18 cellular contexts compared by ENCODE assay signal in the genomic region with DNA sequence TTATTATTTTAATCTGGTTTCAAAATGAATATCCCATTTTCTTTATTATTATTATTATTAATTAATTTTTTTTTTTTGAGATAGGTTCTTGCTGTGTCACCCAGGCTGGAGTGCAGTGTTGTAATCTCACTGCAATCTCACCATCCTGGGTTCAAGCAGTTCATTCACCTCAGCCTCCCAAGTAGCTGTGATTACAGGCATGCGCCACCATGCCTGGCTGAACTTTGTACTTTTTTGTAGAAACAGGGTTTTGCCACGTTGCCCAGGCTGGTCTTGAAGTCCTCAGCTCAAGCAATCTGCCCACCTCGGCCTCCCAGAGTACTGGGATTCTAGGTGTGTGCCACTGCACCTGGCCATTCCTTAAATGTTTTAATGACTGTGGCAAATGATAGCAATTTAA. TPM values are rescaled to one million over a fixed set of nuclear protein-coding genes. Genes with fewer than 3 reads are reported as not detected.
"Had no signal": no experiment of that assay in that cellular context is flagged by ENCODE, and none has a peak within 500 bp of the region (broad histone marks: within the 10 kb centered on the region; RNA-seq: fewer than 3 reads in every experiment).

No MANE protein-coding gene starts in this region.

- H3K4me2 ChIP-seq: neural progenitor cell had no signal

- ATAC-seq: activated CD4-positive, alpha-beta T cell treated with anti-CD3 and anti-CD28 coated beads for 36 hours; heart left ventricle; naive thymus-derived CD4-positive, alpha-beta T cell had no signal

- H3K36me3 ChIP-seq: neural progenitor cell, tibial nerve had no signal

- H3K27ac ChIP-seq: cardiac muscle cell, neural progenitor cell had no signal

- H2AFZ ChIP-seq: neural progenitor cell had no signal

- H3K9ac ChIP-seq: neural progenitor cell had no signal

- H3K27me3 ChIP-seq: cardiac muscle cell, heart left ventricle, neural progenitor cell, tibial nerve had no signal

- H3K4me1 ChIP-seq: neural progenitor cell had no signal

- DNase-seq: activated CD4-positive, alpha-beta T cell treated with anti-CD3 and anti-CD28 coated beads for 36 hours; activated CD4-positive, alpha-beta T cell treated with anti-CD3 and anti-CD28 coated beads, Interleukin-2, amount 50 U/mL, for 4 hours; activated CD8-positive, alpha-beta memory T cell treated with anti-CD3 and anti-CD28 coated beads for 24 hours; activated CD8-positive, alpha-beta memory T cell treated with anti-CD3 and anti-CD28 coated beads, Interleukin-2, amount 50 U/mL, for 48 hours; activated naive CD4-positive, alpha-beta T cell treated with Interleukin-2 at 50 U/mL for 16 hours; activated naive CD8-positive, alpha-beta T cell treated with anti-CD3 and anti-CD28 coated beads for 36 hours; activated T-cell treated with anti-CD3 and anti-CD28 coated beads, Interleukin-2, amount 50 U/mL, for 48 hours; cortex of kidney; endodermal cell; heart left ventricle; naive thymus-derived CD4-positive, alpha-beta T cell; stimulated activated CD4-positive, alpha-beta T cell treated with anti-CD3 and anti-CD28 coated beads, Interleukin-1b, Interleukin-23, amount 100 ng/mL, for 48 hours; substantia nigra; T-helper 9 cell had no signal

- H3K9me3 ChIP-seq: heart left ventricle, tibial nerve had no signal

- H3K4me3 ChIP-seq: cardiac muscle cell, heart left ventricle, lung, neural progenitor cell, tibial nerve had no signal

RNA-seq across cellular contexts. Expression of gene BSN, which starts 55.6 kb away (rescaled TPM):
- polyA plus RNA-seq: naive thymus-derived CD4-positive, alpha-beta T cell had no signal
